ENCODE assay signal across 2 cellular contexts in genomic region chr3:194841515-194841841, GRCh38.
TF ChIP-seq lines count a peak whose summit lies in the region.

No MANE protein-coding gene starts in this region.

TF ChIP-seq in GM23338, 12 proteins besides CTCF, POLR2A, EP300 and RAD21 (continued from another document):
- TF ChIP-seq NANOG (IDR thresholded peaks at IDR 0.05; ENCODE audit: borderline replicate concordance), result no peak
- no peak for TF ChIP-seq EZH2 (IDR thresholded peaks at IDR 0.05; ENCODE audit: low read depth, unreplicated experiment)
- no peak for TF ChIP-seq EZH2phosphoT487 (IDR thresholded peaks at IDR 0.05; ENCODE audit: unreplicated experiment)
- TF ChIP-seq ZNF462 (CRISPR knock-in tag; IDR thresholded peaks at IDR 0.05), result no peak
- TF ChIP-seq ETS1 (IDR thresholded peaks at IDR 0.05), result no peak
- TF ChIP-seq REST (IDR thresholded peaks at IDR 0.05; ENCODE audit: unreplicated experiment), result no peak
TF ChIP-seq in GM23338: peak in this region for 0.

TF ChIP-seq in endothelial cell of umbilical vein, 7 proteins besides CTCF, POLR2A, EP300 and RAD21 (continued from another document):
- TF ChIP-seq MAX (IDR thresholded peaks at IDR 0.05; ENCODE audit: insufficient read depth, insufficient read length) (no peak), GATA2 (IDR thresholded peaks at IDR 0.05; ENCODE audit: insufficient read depth, insufficient read length, low read depth, low read length) (no peak), EZH2 (IDR thresholded peaks at IDR 0.05; ENCODE audit: borderline replicate concordance, low read depth, low read length, severe bottlenecking) (no peak), FOS (IDR thresholded peaks at IDR 0.05; ENCODE audit: borderline replicate concordance, insufficient read depth, low read length) (no peak), JUN (IDR thresholded peaks at IDR 0.05; ENCODE audit: borderline replicate concordance, insufficient read depth, insufficient read length, low read depth) (no peak)
